In the genomic region with DNA sequence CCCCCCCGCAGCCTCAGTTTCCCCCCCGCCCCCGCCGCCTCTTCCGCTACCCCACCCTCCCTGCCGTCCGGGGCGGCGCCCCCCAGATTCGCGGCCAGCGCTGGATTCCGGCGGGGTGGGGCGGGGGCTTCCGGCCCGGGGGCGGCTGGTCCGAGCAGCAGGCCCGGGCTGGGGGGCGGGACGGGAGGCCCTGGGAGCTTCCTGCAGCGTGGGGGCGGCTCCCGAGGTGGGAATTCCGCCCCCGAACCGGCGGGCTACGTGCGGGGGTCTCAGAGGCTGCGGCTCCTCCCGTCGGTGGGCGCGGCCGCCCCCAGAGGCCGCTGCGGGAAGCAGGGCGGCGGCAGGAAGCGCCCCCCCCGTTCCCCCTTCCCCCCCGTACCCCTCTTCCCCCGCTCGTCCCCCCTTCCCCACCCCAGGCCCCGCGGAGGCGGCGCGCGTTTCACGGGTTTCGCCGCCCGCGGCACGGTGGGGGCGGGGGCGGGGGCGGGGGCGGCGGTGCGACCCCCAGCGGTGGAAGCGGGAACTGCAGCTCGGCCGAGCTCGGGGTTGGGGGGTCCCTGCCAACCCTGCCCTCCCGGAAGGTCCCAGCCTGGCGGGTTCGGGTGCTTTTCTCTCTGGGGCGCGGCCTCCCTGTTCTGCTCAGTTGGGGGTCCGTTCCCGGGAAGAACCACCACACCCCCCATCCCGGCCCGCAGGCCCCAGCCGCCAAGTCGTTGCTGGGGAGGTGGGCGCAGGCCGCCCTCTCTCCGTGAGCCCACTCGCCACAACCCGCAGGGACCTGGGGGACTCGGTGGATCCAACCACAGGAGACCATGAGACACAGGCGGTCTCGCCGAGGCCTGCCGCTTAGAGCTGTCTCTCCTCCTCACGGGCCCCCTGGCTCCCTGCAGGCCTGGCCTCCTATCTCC, we compare ENCODE assay signal across 8 cellular contexts.
DNase-seq lines count a peak whose midpoint lies in the region; ATAC-seq and TF ChIP-seq lines count a peak whose summit lies in the region.

No MANE protein-coding gene starts in this region.

- TF ChIP-seq RAD21 in liver (IDR thresholded peaks at IDR 0.05): peak in 1 of 2 donors; percentile 18

- H3K36me3 ChIP-seq in CD8-positive, alpha-beta T cell (ENCODE audit: insufficient read depth, low read length): no peaks in the 10 kb centered on the region
- H3K36me3 ChIP-seq in HUES64 (ENCODE audit: insufficient read depth, low read length) (no peaks in the 10 kb centered on the region), liver (ENCODE audit: control insufficient read depth in 4 of 4, insufficient read depth in 3 of 4, low read depth in 1 of 4, low read length in 3 of 4) (no peaks in the 10 kb centered on the region)

- no peaks in the 10 kb centered on the region for H3K9me3 Mint-ChIP-seq in CD8-positive, alpha-beta T cell
- no peaks in the 10 kb centered on the region for H3K9me3 Mint-ChIP-seq in WTC11
- H3K9me3 Mint-ChIP-seq in chondrocyte (ENCODE audit: low read depth): no peaks in the 10 kb centered on the region

- peaks cover 76% of the 10 kb centered on the region for H3K4me1 ChIP-seq in CD8-positive, alpha-beta T cell (ENCODE audit: insufficient read depth, low read length)
- H3K4me1 ChIP-seq in HUES64 (ENCODE audit: insufficient read depth, low read length) (peaks cover 23% of the 10 kb centered on the region), liver (ENCODE audit: control insufficient read depth in 4 of 4, insufficient read depth in 4 of 4, low read length in 3 of 4) (peaks cover 5 to 35% (median 13%) of the 10 kb centered on the region in 4 donors)

- ATAC-seq in CD8-positive, alpha-beta T cell: peak; percentile 50
- ATAC-seq in WTC11: peak; percentile 2
- ATAC-seq in GM21423 (IDR thresholded peaks at IDR 0.05; ENCODE audit: unreplicated experiment): no peak
- ATAC-seq in HG02610 (IDR thresholded peaks at IDR 0.05; ENCODE audit: unreplicated experiment): no peak

- CTCF ChIA-PET in CD8-positive, alpha-beta T cell (lab: Charles Lee): interaction anchor here (0.9 to 3.1 kb wide), 10 partner anchors 8 to 200 kb away, joined by 3 to 13 read pairs (median 4); a partner anchor contains a TSS
- CTCF ChIA-PET in WTC11 (lab: Charles Lee): interaction anchor here (0.6 to 8.7 kb wide), 34 partner anchors 8 to 1463 kb away, joined by 3 to 98 read pairs (median 4); a partner anchor contains a TSS

- H3K9me3 ChIP-seq in CD8-positive, alpha-beta T cell (ENCODE audit: low read length): no peaks in the 10 kb centered on the region
- no peaks in the 10 kb centered on the region for H3K9me3 ChIP-seq in HUES64 (ENCODE audit: insufficient read depth, low read depth, low read length)
- H3K9me3 ChIP-seq in liver (ENCODE audit: control insufficient read depth in 4 of 4, low read length in 3 of 4): no peaks in the 10 kb centered on the region

- H3K9ac ChIP-seq in HUES64 (ENCODE audit: low read depth, low read length) (peak overlapping the region; percentile 63; the same call in 1 of the 2 replicates), liver (ENCODE audit: low read depth in 1 of 2, low read length in 2 of 2) (no peak overlapping the region)

- POLR2A ChIA-PET in CD8-positive, alpha-beta T cell (lab: Charles Lee): interaction anchor here (0.6 to 3.8 kb wide), 7 partner anchors 15 to 120 kb away, joined by 3 to 20 read pairs (median 6); a partner anchor contains a TSS
- POLR2A ChIA-PET in WTC11 (lab: Charles Lee): interaction anchor here (0.8 kb wide), 1 partner anchor 108 kb away, joined by 3 read pairs; no protein-coding TSS in a partner anchor

- H3K4me3 ChIP-seq in CD8-positive, alpha-beta T cell (ENCODE audit: low read depth, low read length): peak overlapping the region; percentile 58
- H3K4me3 ChIP-seq in HUES64 (ENCODE audit: low read length) (peak overlapping the region; percentile 42), liver (ENCODE audit: low read depth in 1 of 3, low read length in 3 of 3) (peak overlapping the region in 1 of 3 donors; percentile 69)

- TF ChIP-seq CTCF in CD8-positive, alpha-beta T cell (IDR thresholded peaks at IDR 0.05): peak; percentile 97
- peak; percentile 100 for TF ChIP-seq CTCF in WTC11 (IDR thresholded peaks at IDR 0.05)
- peak; percentile 98 for TF ChIP-seq CTCF in chondrocyte (IDR thresholded peaks at IDR 0.05)
- peak; percentile 64 for TF ChIP-seq CTCF in liver (IDR thresholded peaks at IDR 0.05; ENCODE audit: low read depth, low read length, missing input control)

- H3K27ac ChIP-seq in CD8-positive, alpha-beta T cell (ENCODE audit: low read depth, low read length): peak overlapping the region; percentile 70
- peak overlapping the region; percentile 94 for H3K27ac ChIP-seq in HUES64 (ENCODE audit: low read depth, low read length)
- peak overlapping the region; percentile 43 to 60 for H3K27ac ChIP-seq in liver (ENCODE audit: low read depth in 1 of 2, low read length in 2 of 2)

- WGBS in HUES64: 15% methylated on average over 74 of the region's 91 CpGs
- 14% methylated on average over 90 of the region's 91 CpGs for WGBS in liver

- peak overlapping the region; percentile 79 for H3K27ac Mint-ChIP-seq in CD8-positive, alpha-beta T cell
- no peak overlapping the region for H3K27ac Mint-ChIP-seq in WTC11
- H3K27ac Mint-ChIP-seq in chondrocyte (ENCODE audit: unreplicated experiment): peak overlapping the region; percentile 89

- peak; percentile 52 to 83 (median 67) for DNase-seq in CD8-positive, alpha-beta T cell
- DNase-seq in WTC11 (ENCODE audit: low spot score) (peak; percentile 68), chondrocyte (ENCODE audit: low spot score) (no peak)
- DNase-seq in stimulated activated CD8-positive, alpha-beta memory T cell treated with anti-CD3 and anti-CD28 coated beads, Interleukin-4, amount 100 ng/mL, for 1 hour (ENCODE audit: low read depth in 2 of 2, low spot score in 1 of 2): peak; percentile 44 to 47

- peak overlapping the region; percentile 64 for H3K4me3 Mint-ChIP-seq in CD8-positive, alpha-beta T cell
- H3K4me3 Mint-ChIP-seq in WTC11 (no peak overlapping the region; the same call in 1 of the 2 replicates), chondrocyte (ENCODE audit: unreplicated experiment) (peak overlapping the region; percentile 40)

- intact Hi-C loops in CD8-positive, alpha-beta T cell (cut with DNase I, micrococcal nuclease): loop anchor here (1.0 to 10.0 kb wide), 11 partner anchors 14 to 270 kb away; a partner anchor contains a TSS

- H3K27me3 Mint-ChIP-seq in CD8-positive, alpha-beta T cell (ENCODE audit: low read depth): no peaks in the 10 kb centered on the region
- H3K27me3 Mint-ChIP-seq in WTC11 (ENCODE audit: low read depth): no peaks in the 10 kb centered on the region; the same call in 1 of the 2 replicates
- H3K27me3 Mint-ChIP-seq in chondrocyte (ENCODE audit: low read depth): no peaks in the 10 kb centered on the region

- H3K4me1 Mint-ChIP-seq in CD8-positive, alpha-beta T cell (ENCODE audit: low read depth): peaks cover 33% of the 10 kb centered on the region
- H3K4me1 Mint-ChIP-seq in WTC11: peaks cover 8% of the 10 kb centered on the region
- H3K4me1 Mint-ChIP-seq in chondrocyte (ENCODE audit: low read depth): peaks cover 33% of the 10 kb centered on the region

- H3K27me3 ChIP-seq in CD8-positive, alpha-beta T cell (ENCODE audit: insufficient read depth, low read length): no peaks in the 10 kb centered on the region
- no peaks in the 10 kb centered on the region for H3K27me3 ChIP-seq in HUES64 (ENCODE audit: insufficient read depth, low read length)
- H3K27me3 ChIP-seq in liver (ENCODE audit: control insufficient read depth in 4 of 4, insufficient read depth in 4 of 4, low read length in 3 of 4): no peaks in the 10 kb centered on the region

- no peaks in the 10 kb centered on the region for H3K36me3 Mint-ChIP-seq in CD8-positive, alpha-beta T cell
- H3K36me3 Mint-ChIP-seq in WTC11 (no peaks in the 10 kb centered on the region), chondrocyte (ENCODE audit: low read depth) (no peaks in the 10 kb centered on the region)

TF ChIP-seq in WTC11, 78 proteins besides CTCF, POLR2A, EP300 and RAD21 (continues in another document):
- TF ChIP-seq ZBTB21 (CRISPR knock-in tag; IDR thresholded peaks at IDR 0.05; ENCODE audit: borderline replicate concordance): no peak

TF ChIP-seq in liver, 16 proteins besides CTCF, POLR2A, EP300 and RAD21 (continues in another document):
- no peak for TF ChIP-seq EGR1 (IDR thresholded peaks at IDR 0.05; ENCODE audit: low read depth in 2 of 2)
- TF ChIP-seq NR2F2 (IDR thresholded peaks at IDR 0.05): no peak
- no peak for TF ChIP-seq SP1 (IDR thresholded peaks at IDR 0.05)
- TF ChIP-seq YY1 (IDR thresholded peaks at IDR 0.05): no peak
- TF ChIP-seq, protein P1, sequence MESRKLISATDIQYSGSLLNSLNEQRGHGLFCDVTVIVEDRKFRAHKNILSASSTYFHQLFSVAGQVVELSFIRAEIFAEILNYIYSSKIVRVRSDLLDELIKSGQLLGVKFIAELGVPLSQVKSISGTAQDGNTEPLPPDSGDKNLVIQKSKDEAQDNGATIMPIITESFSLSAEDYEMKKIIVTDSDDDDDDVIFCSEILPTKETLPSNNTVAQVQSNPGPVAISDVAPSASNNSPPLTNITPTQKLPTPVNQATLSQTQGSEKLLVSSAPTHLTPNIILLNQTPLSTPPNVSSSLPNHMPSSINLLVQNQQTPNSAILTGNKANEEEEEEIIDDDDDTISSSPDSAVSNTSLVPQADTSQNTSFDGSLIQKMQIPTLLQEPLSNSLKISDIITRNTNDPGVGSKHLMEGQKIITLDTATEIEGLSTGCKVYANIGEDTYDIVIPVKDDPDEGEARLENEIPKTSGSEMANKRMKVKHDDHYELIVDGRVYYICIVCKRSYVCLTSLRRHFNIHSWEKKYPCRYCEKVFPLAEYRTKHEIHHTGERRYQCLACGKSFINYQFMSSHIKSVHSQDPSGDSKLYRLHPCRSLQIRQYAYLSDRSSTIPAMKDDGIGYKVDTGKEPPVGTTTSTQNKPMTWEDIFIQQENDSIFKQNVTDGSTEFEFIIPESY (IDR thresholded peaks at IDR 0.05): no peak

Comparison
In these comparisons a context has a peak if more than half of its experiments do, and no peak if none do; other contexts are left out.
1. ATAC-seq: peak in CD8-positive, alpha-beta T cell (single experiment) and WTC11 (single experiment); none in GM21423 (single experiment) and HG02610 (single experiment).
2. Peak in every context shown above with its lines, with median percentiles within 50 percentile points of each other: H3K27ac ChIP-seq and CTCF ChIP-seq.